In the genomic region with DNA sequence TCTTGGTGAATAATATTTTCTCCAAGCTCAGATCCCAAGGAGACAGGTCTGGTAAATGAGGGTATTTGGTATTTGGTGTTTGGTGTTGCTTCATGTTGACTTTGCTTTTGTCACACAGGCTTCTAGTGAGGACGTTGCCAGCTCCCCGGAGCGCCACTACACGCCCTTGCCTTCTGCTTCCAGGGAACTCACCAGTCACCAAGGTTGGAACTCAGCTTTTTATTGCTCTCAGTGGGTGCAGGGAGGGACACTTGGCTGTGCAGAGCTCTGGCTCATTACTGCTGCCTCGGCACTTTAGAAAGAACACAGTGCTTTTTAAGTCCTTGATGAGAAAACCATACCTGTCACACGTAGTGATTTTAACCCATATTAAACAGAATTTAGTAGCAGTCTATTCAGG, we compare ENCODE assay signal across 13 cellular contexts.
DNase-seq lines count a peak whose midpoint lies in the region; ATAC-seq and TF ChIP-seq lines count a peak whose summit lies in the region.
"Had no signal": no experiment of that assay in that cellular context is flagged by ENCODE, and none has a peak within 500 bp of the region (broad histone marks: within the 10 kb centered on the region; RNA-seq: fewer than 3 reads in every experiment).

No MANE protein-coding gene starts in this region.

- WGBS in psoas muscle, 3 donors, result 19 to 34% (median 28%) methylated on average over 6 of the region's 6 CpGs

- no peaks in the 10 kb centered on the region for H3K27me3 ChIP-seq in psoas muscle (ENCODE audit: insufficient read depth in 3 of 3, low read length in 2 of 3)

- H3K9me3 ChIP-seq in HEK293 (ENCODE audit: control insufficient read depth, insufficient read depth, low read depth, low read length), result no peaks in the 10 kb centered on the region
- H3K9me3 ChIP-seq in psoas muscle, result no peaks in the 10 kb centered on the region

- no peaks in the 10 kb centered on the region for H3K27me3 Mint-ChIP-seq in activated T-helper 17 cell treated with anti-CD3 and anti-CD28 coated beads, Interleukin-2, amount 50 U/mL, for 72 hours
- H3K27me3 Mint-ChIP-seq: activated CD8-positive, alpha-beta memory T cell treated with anti-CD3 and anti-CD28 coated beads, Interleukin-2, amount 10 ng/mL, durations not matched to agents 7 days and 5 days had no signal

- POLR2A ChIA-PET in HEK293 (lab: Yijun Ruan, JAX), result no interaction called here

- no peak overlapping the region for H3K4me3 Mint-ChIP-seq in activated T-helper 17 cell treated with anti-CD3 and anti-CD28 coated beads, Interleukin-2, amount 50 U/mL, for 72 hours
- H3K4me3 Mint-ChIP-seq: activated CD8-positive, alpha-beta memory T cell treated with anti-CD3 and anti-CD28 coated beads, Interleukin-2, amount 10 ng/mL, durations not matched to agents 7 days and 5 days; activated naive CD8-positive, alpha-beta T cell treated with anti-CD3 and anti-CD28 coated beads for 36 hours had no signal

- H3K27ac ChIP-seq in HEK293 (ENCODE audit: extremely low read depth, low read depth, low read length) (no peak overlapping the region), psoas muscle (no peak overlapping the region)

- ATAC-seq in left ventricle myocardium superior, result peak; percentile 98
- peak in 2 of 4 donors; percentile 53 to 62 for ATAC-seq in psoas muscle
- no peak for ATAC-seq in activated T-helper 17 cell treated with anti-CD3 and anti-CD28 coated beads, Interleukin-2, amount 50 U/mL, for 72 hours (replicated peaks)
- no peak for ATAC-seq in GM18517 (IDR thresholded peaks at IDR 0.05; ENCODE audit: unreplicated experiment)
- ATAC-seq: activated CD8-positive, alpha-beta memory T cell treated with anti-CD3 and anti-CD28 coated beads, Interleukin-2, amount 10 ng/mL, durations not matched to agents 7 days and 5 days had no signal

- H3K36me3 ChIP-seq in HEK293 (ENCODE audit: control insufficient read depth in 2 of 2, insufficient read depth in 1 of 2, low read length in 2 of 2), result no peaks in the 10 kb centered on the region
- H3K36me3 ChIP-seq in psoas muscle (ENCODE audit: insufficient read depth in 1 of 2, low read depth in 1 of 2), result no peaks in the 10 kb centered on the region

- TF ChIP-seq CTCF in HEK293 (tag by site-specific recombination; IDR thresholded peaks at IDR 0.05) (no peak), psoas muscle (IDR thresholded peaks at IDR 0.05) (no peak)

- H3K4me1 Mint-ChIP-seq in activated T-helper 17 cell treated with anti-CD3 and anti-CD28 coated beads, Interleukin-2, amount 50 U/mL, for 72 hours, result no peaks in the 10 kb centered on the region
- H3K4me1 Mint-ChIP-seq: activated CD8-positive, alpha-beta memory T cell treated with anti-CD3 and anti-CD28 coated beads, Interleukin-2, amount 10 ng/mL, durations not matched to agents 7 days and 5 days; activated naive CD8-positive, alpha-beta T cell treated with anti-CD3 and anti-CD28 coated beads for 36 hours had no signal

- peaks cover 4% of the 10 kb centered on the region; the same call in 1 of the 2 replicates for H3K4me1 ChIP-seq in HEK293 (ENCODE audit: control insufficient read depth, insufficient read depth, low read length)
- no peaks in the 10 kb centered on the region for H3K4me1 ChIP-seq in psoas muscle

- no peaks in the 10 kb centered on the region for H3K36me3 Mint-ChIP-seq in activated T-helper 17 cell treated with anti-CD3 and anti-CD28 coated beads, Interleukin-2, amount 50 U/mL, for 72 hours (ENCODE audit: low read depth)
- H3K36me3 Mint-ChIP-seq: activated CD8-positive, alpha-beta memory T cell treated with anti-CD3 and anti-CD28 coated beads, Interleukin-2, amount 10 ng/mL, durations not matched to agents 7 days and 5 days; activated naive CD8-positive, alpha-beta T cell treated with anti-CD3 and anti-CD28 coated beads for 36 hours had no signal

- H3K9me3 Mint-ChIP-seq in activated T-helper 17 cell treated with anti-CD3 and anti-CD28 coated beads, Interleukin-2, amount 50 U/mL, for 72 hours, result no peaks in the 10 kb centered on the region
- H3K9me3 Mint-ChIP-seq: activated naive CD8-positive, alpha-beta T cell treated with anti-CD3 and anti-CD28 coated beads for 36 hours had no signal

- DNase-seq in NCI-H446 treated with DMSO at 0.1 percent for 48 hours (lab: John Stamatoyannopoulos, UW), result peak; percentile 83
- peak; percentile 64 for DNase-seq in left ventricle myocardium superior
- DNase-seq in psoas muscle, result peak; percentile 26 to 59
- DNase-seq in dermis blood vessel endothelial cell, result no peak
- DNase-seq in T-helper 2 cell, result no peak
- DNase-seq: activated CD8-positive, alpha-beta memory T cell treated with anti-CD3 and anti-CD28 coated beads, Interleukin-2, amount 10 ng/mL, durations not matched to agents 7 days and 5 days; activated naive CD8-positive, alpha-beta T cell treated with anti-CD3 and anti-CD28 coated beads for 36 hours; foreskin melanocyte; NCI-H1436 treated with DMSO at 0.1 percent for 48 hours; occipital lobe had no signal

- CTCF ChIA-PET in HEK293 (lab: Yijun Ruan, JAX), result interaction anchor here (1.5 kb wide), 1 partner anchor 12 kb away, joined by 5 read pairs; no protein-coding TSS in a partner anchor

- intact Hi-C loops in left ventricle myocardium superior (cut with micrococcal nuclease) (no loop called here), psoas muscle (cut with DNase I) (no loop called here)

- no peak overlapping the region for H3K27ac Mint-ChIP-seq in activated T-helper 17 cell treated with anti-CD3 and anti-CD28 coated beads, Interleukin-2, amount 50 U/mL, for 72 hours
- H3K27ac Mint-ChIP-seq: activated CD8-positive, alpha-beta memory T cell treated with anti-CD3 and anti-CD28 coated beads, Interleukin-2, amount 10 ng/mL, durations not matched to agents 7 days and 5 days; activated naive CD8-positive, alpha-beta T cell treated with anti-CD3 and anti-CD28 coated beads for 36 hours had no signal

- no peak overlapping the region for H3K4me3 ChIP-seq in HEK293 (ENCODE audit: low read depth, low read length)
- H3K4me3 ChIP-seq in psoas muscle, result no peak overlapping the region

TF ChIP-seq in HEK293, 187 proteins besides CTCF, POLR2A, EP300 and RAD21 (continues in another document):
- TF ChIP-seq ZNF76 (tag by site-specific recombination; IDR thresholded peaks at IDR 0.05; ENCODE audit: borderline replicate concordance, low read depth) (no peak), ZIC2 (tag by site-specific recombination; IDR thresholded peaks at IDR 0.05) (peak; percentile 85), ZBTB17 (tag by site-specific recombination; IDR thresholded peaks at IDR 0.05) (peak; percentile 71), REPIN1 (tag by site-specific recombination; IDR thresholded peaks at IDR 0.05; ENCODE audit: low read depth) (no peak), SP7 (tag by site-specific recombination; IDR thresholded peaks at IDR 0.05) (no peak), GLIS1 (tag by site-specific recombination; IDR thresholded peaks at IDR 0.05) (peak; percentile 38; the same call in 1 of the 2 replicates), ZNF416 (tag by site-specific recombination; IDR thresholded peaks at IDR 0.05) (no peak), ZNF521 (tag by site-specific recombination; IDR thresholded peaks at IDR 0.05) (no peak), ZNF701 (tag by site-specific recombination; IDR thresholded peaks at IDR 0.05) (no peak), ZNF341 (tag by site-specific recombination; IDR thresholded peaks at IDR 0.05; ENCODE audit: low read depth) (0 out of 2 replicates have a peak, but pooled peaks have one; percentile 27), SETDB1 (IDR thresholded peaks at IDR 0.05; ENCODE audit: insufficient read length, low read length) (no peak), YY1 (tag by site-specific recombination; IDR thresholded peaks at IDR 0.05) (no peak), ZNF423 (tag by site-specific recombination; IDR thresholded peaks at IDR 0.05) (peak; percentile 75)
- TF ChIP-seq, protein P1, sequence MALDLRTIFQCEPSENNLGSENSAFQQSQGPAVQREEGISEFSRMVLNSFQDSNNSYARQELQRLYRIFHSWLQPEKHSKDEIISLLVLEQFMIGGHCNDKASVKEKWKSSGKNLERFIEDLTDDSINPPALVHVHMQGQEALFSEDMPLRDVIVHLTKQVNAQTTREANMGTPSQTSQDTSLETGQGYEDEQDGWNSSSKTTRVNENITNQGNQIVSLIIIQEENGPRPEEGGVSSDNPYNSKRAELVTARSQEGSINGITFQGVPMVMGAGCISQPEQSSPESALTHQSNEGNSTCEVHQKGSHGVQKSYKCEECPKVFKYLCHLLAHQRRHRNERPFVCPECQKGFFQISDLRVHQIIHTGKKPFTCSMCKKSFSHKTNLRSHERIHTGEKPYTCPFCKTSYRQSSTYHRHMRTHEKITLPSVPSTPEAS (tag by site-specific recombination; IDR thresholded peaks at IDR 0.05), result no peak
- TF ChIP-seq, protein P2, sequence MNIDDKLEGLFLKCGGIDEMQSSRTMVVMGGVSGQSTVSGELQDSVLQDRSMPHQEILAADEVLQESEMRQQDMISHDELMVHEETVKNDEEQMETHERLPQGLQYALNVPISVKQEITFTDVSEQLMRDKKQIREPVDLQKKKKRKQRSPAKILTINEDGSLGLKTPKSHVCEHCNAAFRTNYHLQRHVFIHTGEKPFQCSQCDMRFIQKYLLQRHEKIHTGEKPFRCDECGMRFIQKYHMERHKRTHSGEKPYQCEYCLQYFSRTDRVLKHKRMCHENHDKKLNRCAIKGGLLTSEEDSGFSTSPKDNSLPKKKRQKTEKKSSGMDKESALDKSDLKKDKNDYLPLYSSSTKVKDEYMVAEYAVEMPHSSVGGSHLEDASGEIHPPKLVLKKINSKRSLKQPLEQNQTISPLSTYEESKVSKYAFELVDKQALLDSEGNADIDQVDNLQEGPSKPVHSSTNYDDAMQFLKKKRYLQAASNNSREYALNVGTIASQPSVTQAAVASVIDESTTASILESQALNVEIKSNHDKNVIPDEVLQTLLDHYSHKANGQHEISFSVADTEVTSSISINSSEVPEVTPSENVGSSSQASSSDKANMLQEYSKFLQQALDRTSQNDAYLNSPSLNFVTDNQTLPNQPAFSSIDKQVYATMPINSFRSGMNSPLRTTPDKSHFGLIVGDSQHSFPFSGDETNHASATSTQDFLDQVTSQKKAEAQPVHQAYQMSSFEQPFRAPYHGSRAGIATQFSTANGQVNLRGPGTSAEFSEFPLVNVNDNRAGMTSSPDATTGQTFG (tag by site-specific recombination; IDR thresholded peaks at IDR 0.05; ENCODE audit: borderline replicate concordance), result no peak

Comparison
In these comparisons a context has a peak if more than half of its experiments do, and no peak if none do; other contexts are left out.
1. DNase-seq: peak in NCI-H446 treated with DMSO at 0.1 percent for 48 hours (single experiment), left ventricle myocardium superior (single experiment) and psoas muscle (2 of 2); none in dermis blood vessel endothelial cell (single experiment) and T-helper 2 cell (0 of 5).